Comparison of ENCODE assay signal across 8 cellular contexts in the genomic region with DNA sequence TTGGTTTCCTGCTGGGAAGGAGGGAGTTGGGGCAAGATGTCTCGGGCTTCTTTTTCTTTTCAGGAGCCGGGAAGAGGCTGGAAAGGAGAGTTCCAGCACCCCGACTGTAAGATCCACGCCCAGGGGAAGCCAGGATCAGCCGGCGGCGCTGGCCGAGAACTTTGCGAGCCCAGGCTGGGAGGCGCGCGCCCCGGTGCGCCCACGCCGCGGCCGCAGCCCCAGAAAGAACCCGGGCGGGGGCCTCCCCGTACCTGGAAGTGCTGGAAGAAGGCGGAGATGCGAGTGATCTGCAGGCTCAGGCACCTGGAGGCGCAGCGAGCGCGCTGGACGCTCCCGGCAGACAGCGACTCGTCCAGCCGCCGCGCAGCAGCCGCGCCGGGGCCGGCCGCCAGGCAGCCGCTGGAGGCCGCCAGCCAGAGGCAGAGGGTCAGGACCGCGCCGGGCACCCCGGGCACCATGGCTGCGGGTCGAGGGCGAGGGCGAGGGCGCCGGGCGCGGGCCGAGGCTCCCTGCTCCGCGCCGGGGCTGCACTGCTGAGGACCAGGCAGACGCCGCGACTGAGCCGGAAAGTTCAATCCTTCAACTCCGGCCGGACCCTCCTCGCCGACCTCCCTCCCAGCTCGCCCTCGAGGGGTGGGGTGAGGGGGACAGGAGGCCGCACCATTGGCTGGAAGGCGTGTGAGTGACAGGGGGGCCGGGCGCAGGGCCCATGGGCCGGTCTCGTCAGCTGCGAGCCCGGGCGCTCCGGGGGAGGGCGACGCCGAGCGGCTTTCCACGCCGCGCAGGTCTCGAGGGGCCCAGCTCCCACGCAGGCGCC. TPM values are rescaled to one million over a fixed set of nuclear protein-coding genes. Genes with fewer than 3 reads are reported as not detected.
A peak's percentile ranks its signal among the peaks of the same experiment; 100 is the strongest.
DNase-seq lines count a peak whose midpoint lies in the region; TF ChIP-seq lines count a peak whose summit lies in the region.
"Had no signal": no experiment of that assay in that cellular context is flagged by ENCODE, and none has a peak within 500 bp of the region (broad histone marks: within the 10 kb centered on the region; RNA-seq: fewer than 3 reads in every experiment).

A gene with protein sequence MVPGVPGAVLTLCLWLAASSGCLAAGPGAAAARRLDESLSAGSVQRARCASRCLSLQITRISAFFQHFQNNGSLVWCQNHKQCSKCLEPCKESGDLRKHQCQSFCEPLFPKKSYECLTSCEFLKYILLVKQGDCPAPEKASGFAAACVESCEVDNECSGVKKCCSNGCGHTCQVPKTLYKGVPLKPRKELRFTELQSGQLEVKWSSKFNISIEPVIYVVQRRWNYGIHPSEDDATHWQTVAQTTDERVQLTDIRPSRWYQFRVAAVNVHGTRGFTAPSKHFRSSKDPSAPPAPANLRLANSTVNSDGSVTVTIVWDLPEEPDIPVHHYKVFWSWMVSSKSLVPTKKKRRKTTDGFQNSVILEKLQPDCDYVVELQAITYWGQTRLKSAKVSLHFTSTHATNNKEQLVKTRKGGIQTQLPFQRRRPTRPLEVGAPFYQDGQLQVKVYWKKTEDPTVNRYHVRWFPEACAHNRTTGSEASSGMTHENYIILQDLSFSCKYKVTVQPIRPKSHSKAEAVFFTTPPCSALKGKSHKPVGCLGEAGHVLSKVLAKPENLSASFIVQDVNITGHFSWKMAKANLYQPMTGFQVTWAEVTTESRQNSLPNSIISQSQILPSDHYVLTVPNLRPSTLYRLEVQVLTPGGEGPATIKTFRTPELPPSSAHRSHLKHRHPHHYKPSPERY (minus strand): TSS at position 559 of the 817 bp plus-strand sequence. CDS start 101 bp downstream, at position 458.

- H3K27me3 Mint-ChIP-seq in progenitor cell of endocrine pancreas = peaks cover 74% of the 10 kb centered on the region
- H3K27me3 Mint-ChIP-seq in activated CD4-positive, alpha-beta memory T cell treated with anti-CD3 and anti-CD28 coated beads for 36 hours = peaks cover 10% of the 10 kb centered on the region

- no peaks in the 10 kb centered on the region for H3K27me3 ChIP-seq in cardiac muscle cell

- CTCF ChIA-PET in activated CD4-positive, alpha-beta memory T cell treated with anti-CD3 and anti-CD28 coated beads for 36 hours (lab: Charles Lee) = no interaction called here

- peak; percentile 2 for TF ChIP-seq CTCF in cardiac muscle cell (IDR thresholded peaks at IDR 0.05; ENCODE audit: low read depth, low read length)
- peak; percentile 35 for TF ChIP-seq CTCF in progenitor cell of endocrine pancreas (IDR thresholded peaks at IDR 0.05; ENCODE audit: unreplicated experiment)

- intact Hi-C loops in activated CD4-positive, alpha-beta memory T cell treated with anti-CD3 and anti-CD28 coated beads for 36 hours (cut with micrococcal nuclease) = no loop called here

- H3K27ac ChIP-seq in SK-N-MC = no peak within 1 kb of the TSS
- no peak within 1 kb of the TSS for H3K27ac ChIP-seq in cardiac muscle cell

- H3K27ac Mint-ChIP-seq in progenitor cell of endocrine pancreas = no peak within 1 kb of the TSS
- no peak within 1 kb of the TSS for H3K27ac Mint-ChIP-seq in activated CD4-positive, alpha-beta memory T cell treated with anti-CD3 and anti-CD28 coated beads for 36 hours

- H3K4me3 Mint-ChIP-seq in progenitor cell of endocrine pancreas (ENCODE audit: low read depth) = peak within 1 kb of the TSS; percentile 72
- H3K4me3 Mint-ChIP-seq in activated CD4-positive, alpha-beta memory T cell treated with anti-CD3 and anti-CD28 coated beads for 36 hours = no peak within 1 kb of the TSS

- H3K4me1 Mint-ChIP-seq in progenitor cell of endocrine pancreas (ENCODE audit: low read depth) = peaks cover 8% of the 10 kb centered on the region
- peaks cover 3% of the 10 kb centered on the region for H3K4me1 Mint-ChIP-seq in activated CD4-positive, alpha-beta memory T cell treated with anti-CD3 and anti-CD28 coated beads for 36 hours (ENCODE audit: low read depth)

- peak within 1 kb of the TSS; percentile 36 for H3K4me3 ChIP-seq in SK-N-MC
- peak within 1 kb of the TSS; percentile 86 for H3K4me3 ChIP-seq in cardiac muscle cell

- POLR2A ChIA-PET in activated CD4-positive, alpha-beta memory T cell treated with anti-CD3 and anti-CD28 coated beads for 36 hours (lab: Charles Lee) = no interaction called here

- no peaks in the 10 kb centered on the region for H3K9me3 Mint-ChIP-seq in progenitor cell of endocrine pancreas (ENCODE audit: low read depth)
- no peaks in the 10 kb centered on the region for H3K9me3 Mint-ChIP-seq in activated CD4-positive, alpha-beta memory T cell treated with anti-CD3 and anti-CD28 coated beads for 36 hours

- DNase-seq in HK-2 (ENCODE audit: unreplicated experiment) = peak; percentile 76
- no peak for DNase-seq in SK-N-MC (ENCODE audit: low read depth, low spot score)
- DNase-seq in cardiac muscle cell (ENCODE audit: low read depth in 1 of 2, low spot score in 1 of 2) = peak; percentile 72 to 92
- peak; percentile 67 for DNase-seq in progenitor cell of endocrine pancreas (ENCODE audit: low spot score, unreplicated experiment)
- no peak for DNase-seq in stimulated activated naive CD4-positive, alpha-beta T cell (lab: John Stamatoyannopoulos, UW)
- DNase-seq in activated CD4-positive, alpha-beta T cell treated with anti-CD3 and anti-CD28 coated beads, Interleukin-2, amount 50 U/mL, for 48 hours = no peak
- no peak for DNase-seq in activated CD4-positive, alpha-beta memory T cell treated with anti-CD3 and anti-CD28 coated beads for 36 hours

- H3K36me3 ChIP-seq in SK-N-MC (ENCODE audit: insufficient read depth, low read length) = no peaks in the 10 kb centered on the region
- no peaks in the 10 kb centered on the region for H3K36me3 ChIP-seq in cardiac muscle cell

- no peak within 1 kb of the TSS for H3K9ac ChIP-seq in SK-N-MC (ENCODE audit: insufficient read length)

- H3K9me3 ChIP-seq in SK-N-MC (ENCODE audit: low read depth, low read length) (no peaks in the 10 kb centered on the region), cardiac muscle cell (ENCODE audit: low read depth) (no peaks in the 10 kb centered on the region)

- H3K36me3 Mint-ChIP-seq in progenitor cell of endocrine pancreas (ENCODE audit: insufficient read depth) = no peaks in the 10 kb centered on the region
- no peaks in the 10 kb centered on the region for H3K36me3 Mint-ChIP-seq in activated CD4-positive, alpha-beta memory T cell treated with anti-CD3 and anti-CD28 coated beads for 36 hours

- peaks cover 6% of the 10 kb centered on the region for H3K4me1 ChIP-seq in cardiac muscle cell (ENCODE audit: low read depth)

RNA-seq across cellular contexts. Expression of the gene that starts here (rescaled TPM):
- total RNA-seq in cardiac muscle cell (22.5 and 22.7 TPM in 2 replicates), progenitor cell of endocrine pancreas (5.9 and 6.9 TPM in 2 replicates)
- polyA plus RNA-seq in cardiac muscle cell = 10.4 and 17.6 TPM in 2 replicates
- total RNA-seq in activated CD4-positive, alpha-beta memory T cell treated with anti-CD3 and anti-CD28 coated beads for 36 hours = not detected
- total RNA-seq: RPMI7951 had no signal

Comparison
In these comparisons a context has a peak if more than half of its experiments do, and no peak if none do; other contexts are left out.
1. DNase-seq: peak in HK-2 (single experiment), cardiac muscle cell (2 of 2) and progenitor cell of endocrine pancreas (single experiment); none in SK-N-MC (single experiment), stimulated activated naive CD4-positive, alpha-beta T cell (0 of 6), activated CD4-positive, alpha-beta T cell treated with anti-CD3 and anti-CD28 coated beads, Interleukin-2, amount 50 U/mL, for 48 hours (0 of 2) and activated CD4-positive, alpha-beta memory T cell treated with anti-CD3 and anti-CD28 coated beads for 36 hours (single experiment).